26 cellular contexts compared by ENCODE assay signal in the genomic region with DNA sequence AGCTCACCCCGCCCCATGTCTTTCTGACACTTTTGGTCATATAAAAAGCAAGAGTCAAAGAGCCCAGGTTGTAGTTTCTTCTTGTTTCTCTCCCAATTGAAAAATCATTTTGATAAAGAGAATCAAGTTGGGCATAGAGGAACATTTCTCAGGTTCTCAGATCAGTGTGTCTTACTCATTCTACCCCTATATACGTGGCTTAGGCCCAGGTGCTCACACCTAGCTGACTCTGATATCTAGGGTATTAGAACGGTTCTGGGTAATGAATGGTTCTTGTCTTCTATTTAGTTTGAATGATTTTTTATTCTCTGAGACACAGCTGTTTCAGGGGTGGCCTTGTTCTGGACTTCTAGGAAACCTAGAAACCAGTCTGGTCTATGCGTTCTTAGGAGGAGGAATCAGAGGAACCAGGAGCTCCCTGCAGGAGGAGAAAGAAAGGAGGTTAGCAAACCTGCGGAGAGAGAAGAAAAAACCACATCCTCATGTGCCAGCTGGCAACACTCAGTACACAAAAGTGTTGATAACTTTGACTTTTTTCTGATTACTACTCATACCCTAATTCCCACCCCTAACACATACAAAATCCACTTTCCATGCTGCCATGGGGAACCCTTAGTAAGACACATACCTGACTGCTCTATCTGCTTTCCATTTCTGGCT.
"Had no signal": no experiment of that assay in that cellular context is flagged by ENCODE, and none has a peak within 500 bp of the region (broad histone marks: within the 10 kb centered on the region; RNA-seq: fewer than 3 reads in every experiment).

No MANE protein-coding gene starts in this region.

- ATAC-seq: activated CD4-positive, CD25-positive, alpha-beta regulatory T cell treated with anti-CD3 and anti-CD28 coated beads, Interleukin-2, amount 50 U/mL, for 24 hours; activated CD8-positive, alpha-beta memory T cell treated with anti-CD3 and anti-CD28 coated beads, Interleukin-2, amount 10 ng/mL, durations not matched to agents 7 days and 5 days; pancreas; psoas muscle had no signal

- H3K27me3 Mint-ChIP-seq: activated CD8-positive, alpha-beta memory T cell treated with anti-CD3 and anti-CD28 coated beads, Interleukin-2, amount 10 ng/mL, durations not matched to agents 7 days and 5 days; central memory CD8-positive, alpha-beta T cell had no signal

- DNase-seq: activated CD8-positive, alpha-beta memory T cell treated with anti-CD3 and anti-CD28 coated beads, Interleukin-2, amount 10 ng/mL, durations not matched to agents 7 days and 5 days; activated effector memory CD4-positive, alpha-beta T cell treated with anti-CD3 and anti-CD28 coated beads, Interleukin-2, amount 50 U/mL, for 16 hours; activated naive CD4-positive, alpha-beta T cell treated with anti-CD3 and anti-CD28 coated beads, Interleukin-2, amount 50 U/mL, for 16 hours; colonic mucosa; dorsolateral prefrontal cortex; glutamatergic neuron; hippocampal formation; kidney glomerular epithelial cell; left ventricle myocardium inferior; mammary epithelial cell; psoas muscle; spleen; stimulated activated CD4-positive, alpha-beta T cell treated with anti-CD3 and anti-CD28 coated beads, Interleukin-4, amount 100 ng/mL, for 1 hour; stimulated activated naive CD4-positive, alpha-beta T cell treated with Interleukin-2 at 50 U/mL for 16 hours; substantia nigra; SW 1271; thyroid gland; upper lobe of right lung had no signal

- H3K9me3 Mint-ChIP-seq: central memory CD8-positive, alpha-beta T cell; mesothelial cell of epicardium; nephron had no signal

- H3K27ac Mint-ChIP-seq: activated CD8-positive, alpha-beta memory T cell treated with anti-CD3 and anti-CD28 coated beads, Interleukin-2, amount 10 ng/mL, durations not matched to agents 7 days and 5 days; mesothelial cell of epicardium; nephron had no signal

- H3K36me3 Mint-ChIP-seq: activated CD8-positive, alpha-beta memory T cell treated with anti-CD3 and anti-CD28 coated beads, Interleukin-2, amount 10 ng/mL, durations not matched to agents 7 days and 5 days; mesothelial cell of epicardium had no signal

- H3K9me3 ChIP-seq: colonic mucosa, esophagus muscularis mucosa, left ventricle myocardium inferior, pancreas, psoas muscle, right atrium auricular region, spleen, thyroid gland, upper lobe of right lung had no signal

- H3K4me3 Mint-ChIP-seq: activated CD8-positive, alpha-beta memory T cell treated with anti-CD3 and anti-CD28 coated beads, Interleukin-2, amount 10 ng/mL, durations not matched to agents 7 days and 5 days; central memory CD8-positive, alpha-beta T cell; mesothelial cell of epicardium; nephron had no signal

- H3K4me3 ChIP-seq: colonic mucosa, dorsolateral prefrontal cortex, esophagus muscularis mucosa, left ventricle myocardium inferior, pancreas, psoas muscle, right atrium auricular region, spleen, thyroid gland, upper lobe of right lung had no signal

- H3K27me3 ChIP-seq: colonic mucosa, esophagus muscularis mucosa, pancreas, right atrium auricular region, spleen, thyroid gland, upper lobe of right lung had no signal

- H3K36me3 ChIP-seq: colonic mucosa, esophagus muscularis mucosa, left ventricle myocardium inferior, pancreas, right atrium auricular region, spleen, thyroid gland, upper lobe of right lung had no signal

- H3K27ac ChIP-seq: colonic mucosa, dorsolateral prefrontal cortex, esophagus muscularis mucosa, left ventricle myocardium inferior, pancreas, psoas muscle, right atrium auricular region, spleen, thyroid gland, upper lobe of right lung, VCaP had no signal

- H3K4me1 ChIP-seq: colonic mucosa, pancreas, psoas muscle, right atrium auricular region, spleen, thyroid gland, upper lobe of right lung had no signal

- H3K4me1 Mint-ChIP-seq: nephron had no signal
